ENCODE assay signal across 1 cellular context in genomic region chr9:87105-87504, GRCh38. TPM values are rescaled to one million over a fixed set of nuclear protein-coding genes. Genes with fewer than 3 reads are reported as not detected.
"Had no signal": no experiment of that assay in that cellular context is flagged by ENCODE, and none has a peak within 500 bp of the region (broad histone marks: within the 10 kb centered on the region; RNA-seq: fewer than 3 reads in every experiment).

No MANE protein-coding gene starts in this region.

RNA-seq across cellular contexts. Expression of gene FOXD4, which starts 31.1 kb away (rescaled TPM):
- polyA plus RNA-seq: IgD-negative memory B cell had no signal
